10 cellular contexts compared by ENCODE assay signal in the genomic region with DNA sequence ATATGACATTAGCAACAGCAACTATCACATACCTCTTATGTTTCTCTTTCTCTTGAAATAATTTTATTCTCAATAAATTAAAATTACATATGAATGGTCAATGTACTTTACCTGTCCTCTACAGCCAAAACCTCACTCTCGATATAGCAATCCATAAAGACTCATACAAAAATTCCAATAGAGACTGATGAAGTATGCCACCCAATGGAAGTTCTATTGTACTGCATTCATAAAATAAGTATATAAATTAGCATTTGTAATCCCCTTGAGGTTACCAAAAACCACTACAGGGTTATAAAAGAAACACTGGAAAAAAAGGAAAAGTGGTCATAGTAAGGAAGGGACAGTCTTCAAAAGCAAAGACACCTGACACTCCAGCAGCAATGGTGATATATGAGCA. TPM values are rescaled to one million over a fixed set of nuclear protein-coding genes. Genes with fewer than 3 reads are reported as not detected.
A peak's percentile ranks its signal among the peaks of the same experiment; 100 is the strongest.
DNase-seq lines count a peak whose midpoint lies in the region; ATAC-seq, FAIRE-seq and TF ChIP-seq lines count a peak whose summit lies in the region.
"Had no signal": no experiment of that assay in that cellular context is flagged by ENCODE, and none has a peak within 500 bp of the region (broad histone marks: within the 10 kb centered on the region; RNA-seq: fewer than 3 reads in every experiment).

No MANE protein-coding gene starts in this region.

- FAIRE-seq in GM12891 (lab: Jason Lieb, UNC) = no peak

- H3K9me3 ChIP-seq in left ventricle myocardium inferior (replicated peaks) = no peaks in the 10 kb centered on the region
- no peaks in the 10 kb centered on the region for H3K9me3 ChIP-seq in right cardiac atrium (ENCODE audit: control insufficient read depth, low read length)
- H3K9me3 ChIP-seq in upper lobe of right lung = no peaks in the 10 kb centered on the region

- TF ChIP-seq POLR2A in GM12891 (IDR thresholded peaks at IDR 0.05; ENCODE audit: low read depth, low read length) = no peak

- H3K27me3 ChIP-seq in left ventricle myocardium inferior (ENCODE audit: low read depth) (no peaks in the 10 kb centered on the region), right cardiac atrium (ENCODE audit: control insufficient read depth, insufficient read depth) (no peaks in the 10 kb centered on the region), upper lobe of right lung (no peaks in the 10 kb centered on the region)

- DNase-seq in left ventricle myocardium inferior (no peak), right cardiac atrium (no peak), globus pallidus (ENCODE audit: low spot score) (peak; percentile 7), upper lobe of right lung (no peak), DMS153 treated with DMSO at 0.1 percent for 48 hours (lab: John Stamatoyannopoulos, UW; ENCODE audit: unreplicated experiment) (no peak), GM12891 (ENCODE audit: insufficient read length, low spot score) (no peak), T-helper 9 cell (no peak)
- DNase-seq: DMS153 had no signal

- no peak overlapping the region for H3K27ac ChIP-seq in left ventricle myocardium inferior (replicated peaks)
- H3K27ac ChIP-seq in right cardiac atrium (ENCODE audit: low read length) = no peak overlapping the region
- no peak overlapping the region for H3K27ac ChIP-seq in upper lobe of right lung

- TF ChIP-seq CTCF in left ventricle myocardium inferior (IDR thresholded peaks at IDR 0.05; ENCODE audit: borderline replicate concordance) (peak; percentile 48), upper lobe of right lung (IDR thresholded peaks at IDR 0.05) (peak; percentile 42)

- no peak for ATAC-seq in right cardiac atrium
- ATAC-seq in SK-N-SH treated with all-trans-retinoic acid at 6 μM for 48 hours = peak; percentile 45; the same call in 2 of the 3 replicates
- no peak for ATAC-seq in upper lobe of right lung
- ATAC-seq: stimulated activated effector memory CD8-positive, alpha-beta T cell treated with anti-CD3 and anti-CD28 coated beads, Interleukin-12 subunit alpha, Interleukin-12 subunit beta, amount 100 ng/mL, for 72 hours had no signal

- no peaks in the 10 kb centered on the region for H3K36me3 ChIP-seq in left ventricle myocardium inferior
- H3K36me3 ChIP-seq in upper lobe of right lung = no peaks in the 10 kb centered on the region

- no peak overlapping the region for H3K4me3 ChIP-seq in left ventricle myocardium inferior
- H3K4me3 ChIP-seq in right cardiac atrium (ENCODE audit: low read length) = no peak overlapping the region
- H3K4me3 ChIP-seq in upper lobe of right lung = no peak overlapping the region

- WGBS in right cardiac atrium = 26% methylated on average over 1 of the region's 1 CpG

- H3K4me1 ChIP-seq in left ventricle myocardium inferior = no peaks in the 10 kb centered on the region
- H3K4me1 ChIP-seq in right cardiac atrium (ENCODE audit: control insufficient read depth, insufficient read depth, low read length) = no peaks in the 10 kb centered on the region
- no peaks in the 10 kb centered on the region for H3K4me1 ChIP-seq in upper lobe of right lung

- intact Hi-C loops in left ventricle myocardium inferior (cut with micrococcal nuclease) = loop anchor here (10.0 kb wide), 1 partner anchor 58 kb away; no protein-coding TSS in a partner anchor
- intact Hi-C loops in right cardiac atrium (cut with DNase I) = loop anchor here in 1 of 4 donors (5.0 kb wide), 1 partner anchor 56 kb away; no protein-coding TSS in a partner anchor
- intact Hi-C loops in upper lobe of right lung (cut with DNase I) = loop anchor here (10.0 kb wide), 1 partner anchor 58 kb away; no protein-coding TSS in a partner anchor

TF ChIP-seq in SK-N-SH treated with all-trans-retinoic acid at 6 μM for 48 hours, 23 proteins besides CTCF, POLR2A, EP300 and RAD21 (continues in another document):
- TF ChIP-seq TCF4 (CRISPR knock-in tag; IDR thresholded peaks at IDR 0.05; ENCODE audit: borderline replicate concordance) (no peak), ISL1 (CRISPR knock-in tag; IDR thresholded peaks at IDR 0.05) (no peak), ZNF8 (CRISPR knock-in tag; IDR thresholded peaks at IDR 0.05) (no peak)
- TF ChIP-seq, protein P1, sequence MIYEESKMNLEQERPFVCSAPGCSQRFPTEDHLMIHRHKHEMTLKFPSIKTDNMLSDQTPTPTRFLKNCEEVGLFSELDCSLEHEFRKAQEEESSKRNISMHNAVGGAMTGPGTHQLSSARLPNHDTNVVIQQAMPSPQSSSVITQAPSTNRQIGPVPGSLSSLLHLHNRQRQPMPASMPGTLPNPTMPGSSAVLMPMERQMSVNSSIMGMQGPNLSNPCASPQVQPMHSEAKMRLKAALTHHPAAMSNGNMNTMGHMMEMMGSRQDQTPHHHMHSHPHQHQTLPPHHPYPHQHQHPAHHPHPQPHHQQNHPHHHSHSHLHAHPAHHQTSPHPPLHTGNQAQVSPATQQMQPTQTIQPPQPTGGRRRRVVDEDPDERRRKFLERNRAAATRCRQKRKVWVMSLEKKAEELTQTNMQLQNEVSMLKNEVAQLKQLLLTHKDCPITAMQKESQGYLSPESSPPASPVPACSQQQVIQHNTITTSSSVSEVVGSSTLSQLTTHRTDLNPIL (CRISPR knock-in tag; IDR thresholded peaks at IDR 0.05; ENCODE audit: low read depth) = no peak

TF ChIP-seq in GM12891, 5 proteins besides CTCF, POLR2A, EP300 and RAD21:
- TF ChIP-seq POLR2AphosphoS5 (IDR thresholded peaks at IDR 0.05; ENCODE audit: low read depth, low read length) (no peak), PAX5 (IDR thresholded peaks at IDR 0.05; ENCODE audit: insufficient read depth, low read length, severe bottlenecking) (no peak), POU2F2 (IDR thresholded peaks at IDR 0.05; ENCODE audit: low read depth, low read length) (no peak), TAF1 (IDR thresholded peaks at IDR 0.05; ENCODE audit: low read depth, low read length) (no peak), SPI1 (IDR thresholded peaks at IDR 0.05; ENCODE audit: low read depth, low read length) (no peak)
TF ChIP-seq in GM12891: peak in this region for 0.

RNA-seq across cellular contexts. Expression of a gene that starts 32.8 kb away (rescaled TPM):
- total RNA-seq in left ventricle myocardium inferior = not detected
- total RNA-seq in right cardiac atrium = not detected
- 0.05 TPM for polyA plus RNA-seq in right cardiac atrium
- total RNA-seq in upper lobe of right lung = 0.61 TPM
- not detected for polyA plus RNA-seq in GM12891 (2012; ENCODE audit: low read depth, missing spikeins)

RNA-seq across cellular contexts. Expression of a gene that starts 47.0 kb away (rescaled TPM):
- total RNA-seq in left ventricle myocardium inferior = 2.6 TPM
- 1 to 10 TPM; 3.7 to 6.6 (median 4.3) TPM for total RNA-seq in right cardiac atrium
- polyA plus RNA-seq in right cardiac atrium = 2.1 TPM
- 16.3 TPM for total RNA-seq in upper lobe of right lung
- 0.09 TPM for polyA plus RNA-seq in GM12891 (2012; ENCODE audit: low read depth, missing spikeins)

RNA-seq across cellular contexts. Expression of a gene that starts 49.8 kb away (rescaled TPM):
- total RNA-seq in left ventricle myocardium inferior = not detected
- total RNA-seq in right cardiac atrium = not detected
- not detected for polyA plus RNA-seq in right cardiac atrium
- not detected for total RNA-seq in upper lobe of right lung
- polyA plus RNA-seq in GM12891 (2012; ENCODE audit: low read depth, missing spikeins) = not detected
